Comparison of ENCODE assay signal across 27 cellular contexts in the genomic region with DNA sequence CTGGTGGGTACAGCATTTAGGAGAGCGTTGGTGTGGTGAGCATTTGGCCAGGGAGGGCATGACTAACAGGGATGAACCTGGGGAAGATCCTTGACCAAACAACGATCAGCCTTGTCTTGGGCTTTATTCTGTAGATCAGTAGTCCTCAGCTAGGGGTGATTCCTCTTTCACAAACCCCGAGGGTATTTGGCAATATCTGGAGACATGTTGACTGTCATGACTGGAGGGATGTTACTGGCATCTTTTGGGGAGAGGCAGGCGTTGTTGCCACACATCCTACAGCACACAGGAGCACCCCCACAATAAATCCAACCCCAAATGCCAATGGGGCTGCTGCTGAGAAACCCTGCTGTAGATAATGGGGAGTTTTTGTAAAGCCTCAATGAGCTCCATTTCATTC. TPM values are rescaled to one million over a fixed set of nuclear protein-coding genes. Genes with fewer than 3 reads are reported as not detected.
DNase-seq lines count a peak whose midpoint lies in the region; ATAC-seq and TF ChIP-seq lines count a peak whose summit lies in the region.
"Had no signal": no experiment of that assay in that cellular context is flagged by ENCODE, and none has a peak within 500 bp of the region (broad histone marks: within the 10 kb centered on the region; RNA-seq: fewer than 3 reads in every experiment).

No MANE protein-coding gene starts in this region.

- no peak for ATAC-seq in CD8-positive, alpha-beta T cell
- ATAC-seq in T-helper 17 cell (no peak), memory B cell (ENCODE audit: low read depth) (no peak), sciatic nerve (no peak), body of pancreas (no peak)
- ATAC-seq: gastrocnemius medialis, left cardiac atrium, SK-N-SH treated with all-trans-retinoic acid at 6 μM for 48 hours had no signal

- intact Hi-C loops in CD14-positive monocyte (cut with micrococcal nuclease) (no loop called here), sciatic nerve (cut with DNase I) (no loop called here), body of pancreas (cut with DNase I) (no loop called here)
- intact Hi-C loops in CD8-positive, alpha-beta T cell (cut with DNase I, micrococcal nuclease), result loop anchor here in 1 of 2 experiments (2.0 kb wide), 1 partner anchor 15 kb away; no protein-coding TSS in a partner anchor

- peaks cover 23% of the 10 kb centered on the region for H3K36me3 ChIP-seq in CD8-positive, alpha-beta T cell (ENCODE audit: insufficient read depth, low read length)
- peaks cover 3 to 8% of the 10 kb centered on the region in 2 donors for H3K36me3 ChIP-seq in body of pancreas (replicated peaks in 1 of 2; ENCODE audit: insufficient read depth in 1 of 2, low read depth in 2 of 2)
- H3K36me3 ChIP-seq: uterus had no signal

- no peak for TF ChIP-seq POLR2A in body of pancreas (IDR thresholded peaks at IDR 0.05)

- no peaks in the 10 kb centered on the region for H3K27me3 Mint-ChIP-seq in CD14-positive monocyte (ENCODE audit: low read depth in 3 of 3)
- no peaks in the 10 kb centered on the region for H3K27me3 Mint-ChIP-seq in CD8-positive, alpha-beta T cell (ENCODE audit: low read depth)
- H3K27me3 Mint-ChIP-seq in T-helper 17 cell, result no peaks in the 10 kb centered on the region
- no peaks in the 10 kb centered on the region for H3K27me3 Mint-ChIP-seq in memory B cell
- H3K27me3 Mint-ChIP-seq: IgD-negative memory B cell, progenitor cell of endocrine pancreas had no signal

- POLR2A ChIA-PET in CD8-positive, alpha-beta T cell (lab: Charles Lee), result interaction anchor here (1.1 to 1.2 kb wide), 2 partner anchors 11 to 24 kb away, joined by 3 to 4 read pairs; no protein-coding TSS in a partner anchor

- H3K27ac Mint-ChIP-seq in CD14-positive monocyte (peak overlapping the region; percentile 56 to 84 (median 68)), T-helper 17 cell (peak overlapping the region; percentile 83), memory B cell (peak overlapping the region; percentile 70)
- peak overlapping the region; percentile 74 for H3K27ac Mint-ChIP-seq in CD8-positive, alpha-beta T cell
- H3K27ac Mint-ChIP-seq: activated T-helper 1 cell treated with anti-CD3 and anti-CD28 coated beads, Interleukin-12 subunit alpha, Interleukin-12 subunit beta, Interleukin-2, Interleukin-4 antibody, amounts not matched to agents 30 ng/mL and 10 ng/mL and 1 ng/mL, durations not matched to agents 14 hours and 24 hours and 36 hours; H9; progenitor cell of endocrine pancreas had no signal

- H3K4me3 Mint-ChIP-seq in CD14-positive monocyte (no peak overlapping the region), T-helper 17 cell (peak overlapping the region; percentile 63), memory B cell (no peak overlapping the region)
- no peak overlapping the region for H3K4me3 Mint-ChIP-seq in CD8-positive, alpha-beta T cell
- H3K4me3 Mint-ChIP-seq: activated T-helper 1 cell treated with anti-CD3 and anti-CD28 coated beads, Interleukin-12 subunit alpha, Interleukin-12 subunit beta, Interleukin-2, Interleukin-4 antibody, amounts not matched to agents 30 ng/mL and 10 ng/mL and 1 ng/mL, durations not matched to agents 14 hours and 24 hours and 36 hours; H9; IgD-negative memory B cell had no signal

- H3K9me3 Mint-ChIP-seq in CD14-positive monocyte (no peaks in the 10 kb centered on the region), memory B cell (no peaks in the 10 kb centered on the region)
- no peaks in the 10 kb centered on the region for H3K9me3 Mint-ChIP-seq in CD8-positive, alpha-beta T cell
- H3K9me3 Mint-ChIP-seq: activated T-helper 1 cell treated with anti-CD3 and anti-CD28 coated beads, Interleukin-12 subunit alpha, Interleukin-12 subunit beta, Interleukin-2, Interleukin-4 antibody, amounts not matched to agents 30 ng/mL and 10 ng/mL and 1 ng/mL, durations not matched to agents 14 hours and 24 hours and 36 hours; H9; IgD-negative memory B cell had no signal

- H3K27ac ChIP-seq in CD8-positive, alpha-beta T cell (ENCODE audit: low read depth, low read length), result no peak overlapping the region
- H3K27ac ChIP-seq in body of pancreas, result no peak overlapping the region
- H3K27ac ChIP-seq: ascending aorta, gastrocnemius medialis, hepatocyte, testis, uterus had no signal

- DNase-seq in CD14-positive monocyte (ENCODE audit: low spot score) (no peak), T-helper 17 cell (no peak), memory B cell (ENCODE audit: low spot score in 2 of 2) (no peak), sciatic nerve (ENCODE audit: low spot score) (no peak), DMS79 (lab: John Stamatoyannopoulos, UW) (no peak), body of pancreas (no peak)
- no peak for DNase-seq in CD8-positive, alpha-beta T cell
- DNase-seq: activated CD4-positive, alpha-beta T cell treated with anti-CD3 and anti-CD28 coated beads, Interleukin-2, amount 50 U/mL, for 1 hour; activated naive CD4-positive, alpha-beta T cell treated with anti-CD3 and anti-CD28 coated beads, Interleukin-2, amount 50 U/mL, for 16 hours; DMS53; gastrocnemius medialis; H9; left cardiac atrium; NCI-H1417; NCI-H2081 treated with DMSO at 0.1 percent for 48 hours; NCI-H82; stimulated activated CD4-positive, alpha-beta T cell treated with anti-CD3 and anti-CD28 coated beads, Interleukin-15, amount 100 ng/mL, for 24 hours; stimulated activated naive CD4-positive, alpha-beta T cell treated with Interleukin-2 at 50 U/mL for 16 hours; T-helper 9 cell; testis; uterus had no signal

- H3K36me3 Mint-ChIP-seq in CD14-positive monocyte (peaks cover 79 to 89% of the 10 kb centered on the region in 2 donors), T-helper 17 cell (ENCODE audit: low read depth) (peaks cover 21% of the 10 kb centered on the region), memory B cell (peaks cover 60% of the 10 kb centered on the region)
- peaks cover 80% of the 10 kb centered on the region for H3K36me3 Mint-ChIP-seq in CD8-positive, alpha-beta T cell

- H3K4me1 Mint-ChIP-seq in CD14-positive monocyte, result peaks cover 22% of the 10 kb centered on the region
- peaks cover 40% of the 10 kb centered on the region for H3K4me1 Mint-ChIP-seq in CD8-positive, alpha-beta T cell (ENCODE audit: low read depth)
- peaks cover 47% of the 10 kb centered on the region for H3K4me1 Mint-ChIP-seq in T-helper 17 cell
- H3K4me1 Mint-ChIP-seq in memory B cell, result peaks cover 6% of the 10 kb centered on the region

- TF ChIP-seq CTCF in CD14-positive monocyte (IDR thresholded peaks at IDR 0.05) (no peak), body of pancreas (IDR thresholded peaks at IDR 0.05) (no peak)
- no peak for TF ChIP-seq CTCF in CD8-positive, alpha-beta T cell (IDR thresholded peaks at IDR 0.05)

- H3K27me3 ChIP-seq in CD8-positive, alpha-beta T cell (ENCODE audit: insufficient read depth, low read length), result no peaks in the 10 kb centered on the region
- no peaks in the 10 kb centered on the region for H3K27me3 ChIP-seq in body of pancreas
- H3K27me3 ChIP-seq: ascending aorta, gastrocnemius medialis, hepatocyte, testis, uterus had no signal

- peaks cover 5% of the 10 kb centered on the region for H3K4me1 ChIP-seq in CD8-positive, alpha-beta T cell (ENCODE audit: insufficient read depth, low read length)
- no peaks in the 10 kb centered on the region for H3K4me1 ChIP-seq in body of pancreas
- H3K4me1 ChIP-seq: ascending aorta, gastrocnemius medialis, testis, uterus had no signal

- WGBS in body of pancreas, 2 donors, result 75 to 78% methylated on average over 4 of the region's 4 CpGs

- CTCF ChIA-PET in CD8-positive, alpha-beta T cell (lab: Charles Lee), result interaction anchor here (0.8 to 1.5 kb wide), 2 partner anchors 10 to 12 kb away, joined by 3 read pairs; no protein-coding TSS in a partner anchor

- H3K4me3 ChIP-seq in CD8-positive, alpha-beta T cell (ENCODE audit: low read depth, low read length), result no peak overlapping the region
- no peak overlapping the region for H3K4me3 ChIP-seq in body of pancreas
- H3K4me3 ChIP-seq: ascending aorta, gastrocnemius medialis, hepatocyte, testis, uterus had no signal

- no peaks in the 10 kb centered on the region for H3K9me3 ChIP-seq in CD8-positive, alpha-beta T cell (ENCODE audit: low read length)
- H3K9me3 ChIP-seq in T-helper 17 cell (ENCODE audit: control insufficient read depth, low read length, poor library complexity, severe bottlenecking) (no peaks in the 10 kb centered on the region), body of pancreas (no peaks in the 10 kb centered on the region)
- H3K9me3 ChIP-seq: ascending aorta, gastrocnemius medialis, testis, uterus had no signal

RNA-seq across cellular contexts. Expression of a gene that starts 43.9 kb away (rescaled TPM):
- 100 to 1,000 TPM; 240 to 296 TPM for polyA plus RNA-seq in CD14-positive monocyte
- 10 to 100 TPM; 29.1 to 30.3 TPM for total RNA-seq in CD8-positive, alpha-beta T cell
- total RNA-seq in T-helper 17 cell (10 to 100 TPM; 85.2 to 95.1 TPM), sciatic nerve (57.6 TPM), body of pancreas (10 to 100 TPM; 10.4 to 12.9 TPM)

RNA-seq across cellular contexts. Expression of a gene that starts 44.3 kb away (rescaled TPM):
- 1 to 10 TPM; 9.3 to 9.8 TPM for polyA plus RNA-seq in CD14-positive monocyte
- total RNA-seq in CD8-positive, alpha-beta T cell, result 10 to 100 TPM; 35.8 to 37.2 TPM
- total RNA-seq in T-helper 17 cell, result 10 to 100 TPM; 56.7 to 70.0 TPM
- total RNA-seq in sciatic nerve, result 30.7 TPM
- 10 to 100 TPM; 12.5 to 31.1 TPM for total RNA-seq in body of pancreas
